Comparison of ENCODE assay signal across 8 cellular contexts in genomic region chr11:58513747-58514367, GRCh38. TPM values are rescaled to one million over a fixed set of nuclear protein-coding genes. Genes with fewer than 3 reads are reported as not detected.
A peak's percentile ranks its signal among the peaks of the same experiment; 100 is the strongest.
DNase-seq lines count a peak whose midpoint lies in the region; ATAC-seq, FAIRE-seq and TF ChIP-seq lines count a peak whose summit lies in the region.

No MANE protein-coding gene starts in this region.

- no peaks in the 10 kb centered on the region for H3K4me1 ChIP-seq in kidney (ENCODE audit: control insufficient read depth in 1 of 2, insufficient read depth in 1 of 2, low read depth in 1 of 2, low read length in 2 of 2)

- no peak for ATAC-seq in HG02571 (IDR thresholded peaks at IDR 0.05; ENCODE audit: unreplicated experiment)

- DNase-seq in activated naive CD4-positive, alpha-beta T cell treated with anti-CD3 and anti-CD28 coated beads, Interleukin-2, amount 10 ng/mL, durations not matched to agents 7 days and 5 days, result peak; percentile 25
- DNase-seq in activated naive CD4-positive, alpha-beta T cell treated with anti-CD3 and anti-CD28 coated beads, Interleukin-2, amount 50 U/mL, for 16 hours, result no peak
- DNase-seq in H54 (ENCODE audit: insufficient read length, low spot score) (peak; percentile 10), NCI-H226 (peak; percentile 33), brain pericyte (ENCODE audit: low read depth, low spot score) (peak; percentile 43), kidney (peak; percentile 40), type B pancreatic cell (ENCODE audit: extremely low spot score, unreplicated experiment) (no peak)

- H3K9ac ChIP-seq in kidney (ENCODE audit: low read length in 2 of 2), result no peak overlapping the region

- intact Hi-C loops in kidney (cut with DNase I), result no loop called here

- CTCF ChIA-PET in activated naive CD4-positive, alpha-beta T cell treated with anti-CD3 and anti-CD28 coated beads, Interleukin-2, amount 10 ng/mL, durations not matched to agents 7 days and 5 days (lab: Charles Lee), result interaction anchor here (1.2 to 2.7 kb wide), 3 partner anchors 9 to 228 kb away, joined by 3 to 10 read pairs (median 6); no protein-coding TSS in a partner anchor

- no peak overlapping the region for H3K27ac Mint-ChIP-seq in activated naive CD4-positive, alpha-beta T cell treated with anti-CD3 and anti-CD28 coated beads, Interleukin-2, amount 10 ng/mL, durations not matched to agents 7 days and 5 days
- no peak overlapping the region for H3K27ac Mint-ChIP-seq in type B pancreatic cell

- no peaks in the 10 kb centered on the region for H3K9me3 Mint-ChIP-seq in activated naive CD4-positive, alpha-beta T cell treated with anti-CD3 and anti-CD28 coated beads, Interleukin-2, amount 10 ng/mL, durations not matched to agents 7 days and 5 days
- no peaks in the 10 kb centered on the region for H3K9me3 Mint-ChIP-seq in type B pancreatic cell

- no peaks in the 10 kb centered on the region for H3K4me1 Mint-ChIP-seq in activated naive CD4-positive, alpha-beta T cell treated with anti-CD3 and anti-CD28 coated beads, Interleukin-2, amount 10 ng/mL, durations not matched to agents 7 days and 5 days
- no peaks in the 10 kb centered on the region for H3K4me1 Mint-ChIP-seq in type B pancreatic cell (ENCODE audit: unreplicated experiment)

- H3K36me3 ChIP-seq in kidney (ENCODE audit: control insufficient read depth in 1 of 2, insufficient read depth in 2 of 2, low read length in 2 of 2), result no peaks in the 10 kb centered on the region

- no peak overlapping the region for H3K27ac ChIP-seq in kidney (ENCODE audit: low read depth in 2 of 2, low read length in 2 of 2)

- H3K4me3 Mint-ChIP-seq in activated naive CD4-positive, alpha-beta T cell treated with anti-CD3 and anti-CD28 coated beads, Interleukin-2, amount 10 ng/mL, durations not matched to agents 7 days and 5 days, result no peak overlapping the region
- no peak overlapping the region for H3K4me3 Mint-ChIP-seq in type B pancreatic cell

- no peak for TF ChIP-seq POLR2A in H54 (IDR thresholded peaks at IDR 0.05; ENCODE audit: low read depth, low read length)

- no peaks in the 10 kb centered on the region for H3K27me3 Mint-ChIP-seq in activated naive CD4-positive, alpha-beta T cell treated with anti-CD3 and anti-CD28 coated beads, Interleukin-2, amount 10 ng/mL, durations not matched to agents 7 days and 5 days
- H3K27me3 Mint-ChIP-seq in type B pancreatic cell, result peaks cover 26% of the 10 kb centered on the region

- no peaks in the 10 kb centered on the region for H3K36me3 Mint-ChIP-seq in activated naive CD4-positive, alpha-beta T cell treated with anti-CD3 and anti-CD28 coated beads, Interleukin-2, amount 10 ng/mL, durations not matched to agents 7 days and 5 days
- H3K36me3 Mint-ChIP-seq in type B pancreatic cell, result no peaks in the 10 kb centered on the region

- peak; percentile 80 for FAIRE-seq in H54 (lab: Jason Lieb, UNC)
- FAIRE-seq in kidney (lab: Jason Lieb, UNC), result peak; percentile 76

- no peak overlapping the region for H3K4me3 ChIP-seq in kidney (ENCODE audit: low read length in 2 of 2)

- TF ChIP-seq CTCF in kidney (IDR thresholded peaks at IDR 0.05; ENCODE audit: borderline replicate concordance, extremely low read depth, insufficient read depth) (peak; percentile 53), type B pancreatic cell (conservative IDR thresholded peaks at IDR 0.05) (peak; percentile 80)

- H3K9me3 ChIP-seq in kidney (ENCODE audit: control insufficient read depth in 1 of 2, low read length in 2 of 2), result no peaks in the 10 kb centered on the region

RNA-seq across cellular contexts. Expression of gene OR5B21, which starts 6.0 kb away (rescaled TPM):
- total RNA-seq in kidney, result not detected
- not detected for polyA plus RNA-seq in kidney (ENCODE audit: insufficient read depth, low read depth, low replicate concordance)
- not detected in 2 replicates for total RNA-seq in type B pancreatic cell (ENCODE audit: low replicate concordance)

Comparison
In these comparisons a context has a peak if more than half of its experiments do, and no peak if none do; other contexts are left out.
1. DNase-seq: peak in activated naive CD4-positive, alpha-beta T cell treated with anti-CD3 and anti-CD28 coated beads, Interleukin-2, amount 10 ng/mL, durations not matched to agents 7 days and 5 days (single experiment), H54 (single experiment), NCI-H226 (single experiment), brain pericyte (single experiment) and kidney (single experiment); none in activated naive CD4-positive, alpha-beta T cell treated with anti-CD3 and anti-CD28 coated beads, Interleukin-2, amount 50 U/mL, for 16 hours (single experiment) and type B pancreatic cell (single experiment).